In genomic region chr7:73762659-73762999, GRCh38 we compare ENCODE assay signal across 38 cellular contexts. TPM values are rescaled to one million over a fixed set of nuclear protein-coding genes. Genes with fewer than 3 reads are reported as not detected.
"Had no signal": no experiment of that assay in that cellular context is flagged by ENCODE, and none has a peak within 500 bp of the region (broad histone marks: within the 10 kb centered on the region; RNA-seq: fewer than 3 reads in every experiment).

No MANE protein-coding gene starts in this region.

- H3K27me3 Mint-ChIP-seq: activated CD4-positive, alpha-beta T cell treated with anti-CD3 and anti-CD28 coated beads, Interleukin-2, amount 10 ng/mL, durations not matched to agents 7 days and 5 days had no signal

- H3K27ac ChIP-seq: ascending aorta, cardiac muscle cell had no signal

- DNase-seq: activated CD4-positive, alpha-beta memory T cell treated with anti-CD3 and anti-CD28 coated beads, Interleukin-2, amount 10 ng/mL, durations not matched to agents 7 days and 5 days; activated CD4-positive, alpha-beta T cell treated with anti-CD3 and anti-CD28 coated beads for 1 hour; activated CD4-positive, alpha-beta T cell treated with anti-CD3 and anti-CD28 coated beads for 36 hours; activated CD4-positive, alpha-beta T cell treated with anti-CD3 and anti-CD28 coated beads for 48 hours; activated CD4-positive, alpha-beta T cell treated with anti-CD3 and anti-CD28 coated beads, Interleukin-2, amount 10 ng/mL, durations not matched to agents 7 days and 5 days; activated CD4-positive, alpha-beta T cell treated with anti-CD3 and anti-CD28 coated beads, Interleukin-2, amount 50 U/mL, for 48 hours; activated CD4-positive, CD25-positive, alpha-beta regulatory T cell; activated CD8-positive, alpha-beta memory T cell treated with anti-CD3 and anti-CD28 coated beads for 24 hours; activated CD8-positive, alpha-beta memory T cell treated with anti-CD3 and anti-CD28 coated beads, Interleukin-2, amount 10 ng/mL, durations not matched to agents 7 days and 5 days; activated CD8-positive, alpha-beta memory T cell treated with anti-CD3 and anti-CD28 coated beads, Interleukin-2, amount 50 U/mL, for 48 hours; activated CD8-positive, alpha-beta T cell treated with anti-CD3 and anti-CD28 coated beads, Interleukin-2, amount 10 ng/mL, durations not matched to agents 7 days and 5 days; activated effector memory CD4-positive, alpha-beta T cell treated with Interleukin-2 at 50 U/mL for 16 hours; activated gamma-delta T cell; activated naive CD4-positive, alpha-beta T cell treated with anti-CD3 and anti-CD28 coated beads, Interleukin-2, amount 10 ng/mL, durations not matched to agents 7 days and 5 days; activated naive CD4-positive, alpha-beta T cell treated with Interleukin-2 at 50 U/mL for 16 hours; activated naive CD8-positive, alpha-beta T cell treated with anti-CD3 and anti-CD28 coated beads, Interleukin-2, amount 10 ng/mL, durations not matched to agents 7 days and 5 days; activated naive CD8-positive, alpha-beta T cell treated with anti-CD3 and anti-CD28 coated beads, Interleukin-2, amount 50 U/mL, for 24 hours; activated T-cell treated with anti-CD3 and anti-CD28 coated beads, Interleukin-2, amount 50 U/mL, for 24 hours; activated T-cell treated with anti-CD3 and anti-CD28 coated beads, Interleukin-2, amount 50 U/mL, for 48 hours; amygdala; anterior cingulate cortex; caudate nucleus; cerebellar nuclear complex; T-helper 1 cell; T-helper 2 cell; T-helper 9 cell had no signal

- H3K36me3 ChIP-seq: ascending aorta, cardiac muscle cell had no signal

- FAIRE-seq: bronchial epithelial cell, TTC549 had no signal

- H3K9me3 Mint-ChIP-seq: activated CD4-positive, alpha-beta memory T cell treated with anti-CD3 and anti-CD28 coated beads, Interleukin-2, amount 10 ng/mL, durations not matched to agents 7 days and 5 days; activated CD4-positive, alpha-beta T cell treated with anti-CD3 and anti-CD28 coated beads, Interleukin-2, amount 10 ng/mL, durations not matched to agents 7 days and 5 days; activated naive CD4-positive, alpha-beta T cell treated with anti-CD3 and anti-CD28 coated beads, Interleukin-2, amount 10 ng/mL, durations not matched to agents 7 days and 5 days; activated naive CD4-positive, alpha-beta T cell treated with anti-CD3 and anti-CD28 coated beads, Interleukin-2, amount 50 U/mL, for 24 hours; activated naive CD8-positive, alpha-beta T cell treated with anti-CD3 and anti-CD28 coated beads, Interleukin-2, amount 10 ng/mL, durations not matched to agents 7 days and 5 days; activated naive CD8-positive, alpha-beta T cell treated with anti-CD3 and anti-CD28 coated beads, Interleukin-2, amount 50 U/mL, for 24 hours; activated T-cell treated with anti-CD3 and anti-CD28 coated beads, Interleukin-2, amount 50 U/mL, for 24 hours; activated T-helper 2 cell treated with anti-CD3 and anti-CD28 coated beads, Interferon-gamma antibody, Interleukin-2, Interleukin-4, amounts not matched to agents 10 μg/mL and 5 μg/mL and 100 μg/mL, durations not matched to agents 14 hours and 24 hours and 36 hours; central memory CD8-positive, alpha-beta T cell; T-helper 1 cell treated with Interleukin-12 subunit alpha and Interleukin-12 subunit beta and Interleukin-4 antibody, amounts not matched to agents 30 μg/mL and 1 μg/mL, for 36 hours; T-helper 2 cell treated with Interferon-gamma antibody and Interleukin-4, amounts not matched to agents 5 μg/mL and 100 μg/mL, for 36 hours had no signal

- ATAC-seq: activated CD4-positive, alpha-beta T cell treated with anti-CD3 and anti-CD28 coated beads for 36 hours; activated CD4-positive, CD25-positive, alpha-beta regulatory T cell treated with anti-CD3 and anti-CD28 coated beads, Interleukin-2, amount 50 U/mL, for 24 hours; activated CD8-positive, alpha-beta memory T cell treated with anti-CD3 and anti-CD28 coated beads, Interleukin-2, amount 10 ng/mL, durations not matched to agents 7 days and 5 days; activated CD8-positive, alpha-beta T cell treated with anti-CD3 and anti-CD28 coated beads, Interleukin-2, amount 10 ng/mL, durations not matched to agents 7 days and 5 days; activated naive CD8-positive, alpha-beta T cell treated with anti-CD3 and anti-CD28 coated beads, Interleukin-2, amount 50 U/mL, for 24 hours had no signal

- H3K27me3 ChIP-seq: ascending aorta, cardiac muscle cell had no signal

- H3K4me1 Mint-ChIP-seq: activated CD4-positive, alpha-beta T cell treated with anti-CD3 and anti-CD28 coated beads, Interleukin-2, amount 10 ng/mL, durations not matched to agents 7 days and 5 days; activated naive CD4-positive, alpha-beta T cell treated with anti-CD3 and anti-CD28 coated beads, Interleukin-2, amount 10 ng/mL, durations not matched to agents 7 days and 5 days; activated naive CD4-positive, alpha-beta T cell treated with anti-CD3 and anti-CD28 coated beads, Interleukin-2, amount 50 U/mL, for 24 hours; activated naive CD8-positive, alpha-beta T cell treated with anti-CD3 and anti-CD28 coated beads, Interleukin-2, amount 10 ng/mL, durations not matched to agents 7 days and 5 days; activated naive CD8-positive, alpha-beta T cell treated with anti-CD3 and anti-CD28 coated beads, Interleukin-2, amount 50 U/mL, for 24 hours; brain; central memory CD8-positive, alpha-beta T cell had no signal

- H3K4me3 ChIP-seq: ascending aorta, cardiac muscle cell had no signal

- H3K4me1 ChIP-seq: ascending aorta had no signal

- H3K36me3 Mint-ChIP-seq: activated naive CD4-positive, alpha-beta T cell treated with anti-CD3 and anti-CD28 coated beads, Interleukin-2, amount 10 ng/mL, durations not matched to agents 7 days and 5 days; activated naive CD4-positive, alpha-beta T cell treated with anti-CD3 and anti-CD28 coated beads, Interleukin-2, amount 50 U/mL, for 24 hours; activated naive CD8-positive, alpha-beta T cell; activated naive CD8-positive, alpha-beta T cell treated with anti-CD3 and anti-CD28 coated beads, Interleukin-2, amount 10 ng/mL, durations not matched to agents 7 days and 5 days; brain had no signal

- H3K4me3 Mint-ChIP-seq: activated CD4-positive, alpha-beta memory T cell treated with anti-CD3 and anti-CD28 coated beads, Interleukin-2, amount 10 ng/mL, durations not matched to agents 7 days and 5 days; activated CD4-positive, alpha-beta T cell treated with anti-CD3 and anti-CD28 coated beads for 36 hours; activated CD4-positive, alpha-beta T cell treated with anti-CD3 and anti-CD28 coated beads, Interleukin-2, amount 10 ng/mL, durations not matched to agents 7 days and 5 days; activated CD8-positive, alpha-beta memory T cell treated with anti-CD3 and anti-CD28 coated beads, Interleukin-2, amount 10 ng/mL, durations not matched to agents 7 days and 5 days; activated CD8-positive, alpha-beta T cell treated with anti-CD3 and anti-CD28 coated beads, Interleukin-2, amount 10 ng/mL, durations not matched to agents 7 days and 5 days; activated naive CD4-positive, alpha-beta T cell treated with anti-CD3 and anti-CD28 coated beads, Interleukin-2, amount 10 ng/mL, durations not matched to agents 7 days and 5 days; activated naive CD4-positive, alpha-beta T cell treated with anti-CD3 and anti-CD28 coated beads, Interleukin-2, amount 50 U/mL, for 24 hours; activated naive CD8-positive, alpha-beta T cell; activated naive CD8-positive, alpha-beta T cell treated with anti-CD3 and anti-CD28 coated beads, Interleukin-2, amount 10 ng/mL, durations not matched to agents 7 days and 5 days; activated naive CD8-positive, alpha-beta T cell treated with anti-CD3 and anti-CD28 coated beads, Interleukin-2, amount 50 U/mL, for 24 hours; activated T-cell treated with anti-CD3 and anti-CD28 coated beads, Interleukin-2, amount 50 U/mL, for 24 hours; brain; central memory CD8-positive, alpha-beta T cell; T-helper 1 cell treated with Interleukin-12 subunit alpha and Interleukin-12 subunit beta and Interleukin-4 antibody, amounts not matched to agents 30 μg/mL and 1 μg/mL, for 36 hours; T-helper 2 cell treated with Interferon-gamma antibody and Interleukin-4, amounts not matched to agents 5 μg/mL and 100 μg/mL, for 36 hours had no signal

- H3K9me3 ChIP-seq: ascending aorta had no signal

- H3K27ac Mint-ChIP-seq: activated CD4-positive, alpha-beta memory T cell treated with anti-CD3 and anti-CD28 coated beads, Interleukin-2, amount 10 ng/mL, durations not matched to agents 7 days and 5 days; activated CD4-positive, alpha-beta T cell treated with anti-CD3 and anti-CD28 coated beads for 36 hours; activated CD4-positive, alpha-beta T cell treated with anti-CD3 and anti-CD28 coated beads, Interleukin-2, amount 10 ng/mL, durations not matched to agents 7 days and 5 days; activated CD8-positive, alpha-beta memory T cell treated with anti-CD3 and anti-CD28 coated beads, Interleukin-2, amount 10 ng/mL, durations not matched to agents 7 days and 5 days; activated CD8-positive, alpha-beta T cell treated with anti-CD3 and anti-CD28 coated beads, Interleukin-2, amount 10 ng/mL, durations not matched to agents 7 days and 5 days; activated naive CD4-positive, alpha-beta T cell treated with anti-CD3 and anti-CD28 coated beads, Interleukin-2, amount 10 ng/mL, durations not matched to agents 7 days and 5 days; activated naive CD4-positive, alpha-beta T cell treated with anti-CD3 and anti-CD28 coated beads, Interleukin-2, amount 50 U/mL, for 24 hours; activated naive CD8-positive, alpha-beta T cell; activated naive CD8-positive, alpha-beta T cell treated with anti-CD3 and anti-CD28 coated beads, Interleukin-2, amount 10 ng/mL, durations not matched to agents 7 days and 5 days; activated naive CD8-positive, alpha-beta T cell treated with anti-CD3 and anti-CD28 coated beads, Interleukin-2, amount 50 U/mL, for 24 hours; activated T-cell treated with anti-CD3 and anti-CD28 coated beads, Interleukin-2, amount 50 U/mL, for 24 hours; activated T-helper 2 cell treated with anti-CD3 and anti-CD28 coated beads, Interferon-gamma antibody, Interleukin-2, Interleukin-4, amounts not matched to agents 10 μg/mL and 5 μg/mL and 100 μg/mL, durations not matched to agents 14 hours and 24 hours and 36 hours; T-helper 1 cell treated with Interleukin-12 subunit alpha and Interleukin-12 subunit beta and Interleukin-4 antibody, amounts not matched to agents 30 μg/mL and 1 μg/mL, for 36 hours; T-helper 2 cell treated with Interferon-gamma antibody and Interleukin-4, amounts not matched to agents 5 μg/mL and 100 μg/mL, for 36 hours had no signal

RNA-seq across cellular contexts. Expression of gene CLDN3, which starts 7.4 kb away (rescaled TPM):
- total RNA-seq: activated CD4-positive, alpha-beta memory T cell treated with anti-CD3 and anti-CD28 coated beads, Interleukin-2, amount 10 ng/mL, durations not matched to agents 7 days and 5 days; activated CD4-positive, alpha-beta T cell treated with anti-CD3 and anti-CD28 coated beads for 36 hours; activated CD4-positive, alpha-beta T cell treated with anti-CD3 and anti-CD28 coated beads, Interleukin-2, amount 10 ng/mL, durations not matched to agents 7 days and 5 days; activated CD8-positive, alpha-beta memory T cell treated with anti-CD3 and anti-CD28 coated beads, Interleukin-2, amount 10 ng/mL, durations not matched to agents 7 days and 5 days; activated CD8-positive, alpha-beta T cell treated with anti-CD3 and anti-CD28 coated beads, Interleukin-2, amount 10 ng/mL, durations not matched to agents 7 days and 5 days; activated naive CD8-positive, alpha-beta T cell treated with anti-CD3 and anti-CD28 coated beads, Interleukin-2, amount 10 ng/mL, durations not matched to agents 7 days and 5 days; activated T-helper 2 cell treated with anti-CD3 and anti-CD28 coated beads, Interferon-gamma antibody, Interleukin-2, Interleukin-4, amounts not matched to agents 10 μg/mL and 5 μg/mL and 100 μg/mL, durations not matched to agents 14 hours and 24 hours and 36 hours; ascending aorta; bronchial epithelial cell had no signal
